In genomic region chr1:175839678-175840669, GRCh38 we compare ENCODE assay signal across 11 cellular contexts.
DNase-seq lines count a peak whose midpoint lies in the region; TF ChIP-seq lines count a peak whose summit lies in the region.
"Had no signal": no experiment of that assay in that cellular context is flagged by ENCODE, and none has a peak within 500 bp of the region (broad histone marks: within the 10 kb centered on the region; RNA-seq: fewer than 3 reads in every experiment).

No MANE protein-coding gene starts in this region.

- DNase-seq in DMS53 (lab: John Stamatoyannopoulos, UW) = peak; percentile 93
- DNase-seq in SK-N-MC (ENCODE audit: low read depth, low spot score) = no peak
- peak; percentile 26 for DNase-seq in kidney tubule cell (ENCODE audit: low spot score)
- DNase-seq in activated CD8-positive, alpha-beta memory T cell treated with anti-CD3 and anti-CD28 coated beads for 24 hours = no peak
- no peak for DNase-seq in activated CD4-positive, alpha-beta T cell treated with anti-CD3 and anti-CD28 coated beads for 48 hours
- no peak for DNase-seq in activated gamma-delta T cell (lab: John Stamatoyannopoulos, UW)
- no peak for DNase-seq in stimulated activated naive CD4-positive, alpha-beta T cell treated with Interleukin-2 at 50 U/mL for 16 hours (lab: John Stamatoyannopoulos, UW)
- DNase-seq: NCI-H524 had no signal

- H3K9ac ChIP-seq in Loucy (ENCODE audit: low read depth, low read length, poor library complexity, severe bottlenecking) (no peak overlapping the region), SK-N-MC (ENCODE audit: insufficient read length) (peak overlapping the region; percentile 48)
- H3K9ac ChIP-seq: parathyroid adenoma had no signal

- H3K9me2 ChIP-seq in Loucy (replicated peaks; ENCODE audit: low read depth, low read length) = no peaks in the 10 kb centered on the region

- no peaks in the 10 kb centered on the region for H3F3A ChIP-seq in Loucy (ENCODE audit: low read depth)

- H4K20me1 ChIP-seq in Loucy (ENCODE audit: insufficient read depth, low read length, poor library complexity, severe bottlenecking) = no peaks in the 10 kb centered on the region

- H3K79me2 ChIP-seq in Loucy (ENCODE audit: insufficient read depth, low read length) = no peaks in the 10 kb centered on the region
- H3K79me2 ChIP-seq: parathyroid adenoma had no signal

- H3K9me3 ChIP-seq in Loucy (ENCODE audit: insufficient read depth, low read depth, low read length) (no peaks in the 10 kb centered on the region), SK-N-MC (ENCODE audit: low read depth, low read length) (no peaks in the 10 kb centered on the region)

- peak overlapping the region; percentile 39 for H3K4me2 ChIP-seq in Loucy (ENCODE audit: low read depth, low read length, poor library complexity, severe bottlenecking)

- no peak for TF ChIP-seq CTCF in Loucy (conservative IDR thresholded peaks at IDR 0.05; ENCODE audit: low read length)

- H3K36me3 ChIP-seq in Loucy (ENCODE audit: insufficient read depth, low read length) = no peaks in the 10 kb centered on the region
- H3K36me3 ChIP-seq in SK-N-MC (ENCODE audit: insufficient read depth, low read length) = no peaks in the 10 kb centered on the region
- H3K36me3 ChIP-seq: cardiac muscle cell had no signal

- no peak overlapping the region for H2AFZ ChIP-seq in Loucy (ENCODE audit: low read length)
- H2AFZ ChIP-seq: parathyroid adenoma had no signal

- peaks cover 14% of the 10 kb centered on the region for H3K4me1 ChIP-seq in Loucy (ENCODE audit: insufficient read depth, low read length, poor library complexity, severe bottlenecking)
- H3K4me1 ChIP-seq: parathyroid adenoma had no signal

- no peak overlapping the region for H3K27ac ChIP-seq in SK-N-MC
- H3K27ac ChIP-seq: cardiac muscle cell, parathyroid adenoma had no signal

- H3K4me3 ChIP-seq in Loucy (ENCODE audit: low read length, poor library complexity, severe bottlenecking) (peak overlapping the region; percentile 4), SK-N-MC (peak overlapping the region; percentile 33; the same call in 1 of the 2 replicates)
- H3K4me3 ChIP-seq: cardiac muscle cell had no signal

- H3K27me3 ChIP-seq in Loucy (ENCODE audit: insufficient read depth, low read length, poor library complexity, severe bottlenecking) = no peaks in the 10 kb centered on the region
- H3K27me3 ChIP-seq: cardiac muscle cell had no signal

Comparison
In these comparisons a context has a peak if more than half of its experiments do, and no peak if none do; other contexts are left out.
1. DNase-seq: peak in DMS53 (single experiment) and kidney tubule cell (single experiment); none in SK-N-MC (single experiment), activated CD8-positive, alpha-beta memory T cell treated with anti-CD3 and anti-CD28 coated beads for 24 hours (single experiment), activated CD4-positive, alpha-beta T cell treated with anti-CD3 and anti-CD28 coated beads for 48 hours (single experiment), activated gamma-delta T cell (single experiment) and stimulated activated naive CD4-positive, alpha-beta T cell treated with Interleukin-2 at 50 U/mL for 16 hours (single experiment).